ENCODE assay signal across 27 cellular contexts in genomic region chr3:171379281-171379680, GRCh38.
DNase-seq lines count a peak whose midpoint lies in the region; ATAC-seq and TF ChIP-seq lines count a peak whose summit lies in the region.
"Had no signal": no experiment of that assay in that cellular context is flagged by ENCODE, and none has a peak within 500 bp of the region (broad histone marks: within the 10 kb centered on the region; RNA-seq: fewer than 3 reads in every experiment).

No MANE protein-coding gene starts in this region.

- POLR2A ChIA-PET in OCI-LY7 (lab: Charles Lee): interaction anchor here (1.3 kb wide), 1 partner anchor 11 kb away, joined by 6 read pairs; no protein-coding TSS in a partner anchor

- no peak overlapping the region for H2BK5ac ChIP-seq in mesendoderm (ENCODE audit: low read length)

- H3K4ac ChIP-seq in mesendoderm (ENCODE audit: low read depth, low read length): no peak overlapping the region

- H3K4me2 ChIP-seq in mesendoderm (ENCODE audit: low read length): no peak overlapping the region
- no peak overlapping the region for H3K4me2 ChIP-seq in OCI-LY7 (ENCODE audit: low read length)

- no peaks in the 10 kb centered on the region for H3K9me2 ChIP-seq in OCI-LY7 (ENCODE audit: insufficient read depth, low read length)

- H3K27ac ChIP-seq in mesendoderm (ENCODE audit: low read depth, low read length) (no peak overlapping the region), OCI-LY7 (ENCODE audit: low read depth, low read length, poor library complexity, severe bottlenecking) (no peak overlapping the region)
- H3K27ac ChIP-seq: brain microvascular endothelial cell had no signal

- H3K4me3 Mint-ChIP-seq in HFFc6: no peak overlapping the region; the same call in 1 of the 2 replicates
- no peak overlapping the region for H3K4me3 Mint-ChIP-seq in brain
- H3K4me3 Mint-ChIP-seq: activated T-cell treated with anti-CD3 and anti-CD28 coated beads, Interleukin-2, amount 50 U/mL, for 72 hours; nephron progenitor cell; stimulated activated naive B cell treated with anti-CD40 and anti-IgM and Interleukin-4, amounts not matched to agents 10 μg/mL and 1 μg/mL and 100 μg/mL, for 72 hours; T-helper 1 cell treated with Interleukin-12 subunit alpha and Interleukin-12 subunit beta and Interleukin-4 antibody, amounts not matched to agents 30 μg/mL and 1 μg/mL, for 36 hours had no signal

- H3K4me1 Mint-ChIP-seq in HFFc6 (ENCODE audit: low read depth): peaks cover 39% of the 10 kb centered on the region
- peaks cover 59% of the 10 kb centered on the region for H3K4me1 Mint-ChIP-seq in brain

- H3K56ac ChIP-seq in mesendoderm (ENCODE audit: low read length): no peak overlapping the region

- H3K27me3 Mint-ChIP-seq in HFFc6 (ENCODE audit: insufficient read depth) (peaks cover 2% of the 10 kb centered on the region; the same call in 1 of the 2 replicates), brain (no peaks in the 10 kb centered on the region)

- peaks cover 16% of the 10 kb centered on the region for H3K4me1 ChIP-seq in mesendoderm (ENCODE audit: control insufficient read depth, low read depth, low read length)
- H3K4me1 ChIP-seq in OCI-LY7 (ENCODE audit: insufficient read depth, low read length, poor library complexity, severe bottlenecking): no peaks in the 10 kb centered on the region

- H3K79me2 ChIP-seq in mesendoderm (ENCODE audit: control insufficient read depth, insufficient read depth, low read length) (no peaks in the 10 kb centered on the region), OCI-LY7 (ENCODE audit: insufficient read depth, low read depth, low read length) (no peaks in the 10 kb centered on the region)

- intact Hi-C loops in OCI-LY7 (cut with micrococcal nuclease; ENCODE audit: unreplicated experiment): no loop called here

- no peak overlapping the region for H3K23ac ChIP-seq in mesendoderm (ENCODE audit: low read length)

- no peak overlapping the region for H2BK120ac ChIP-seq in mesendoderm (ENCODE audit: low read depth, low read length)

- no peak overlapping the region for H2BK15ac ChIP-seq in mesendoderm (replicated peaks; ENCODE audit: low read depth)

- no peaks in the 10 kb centered on the region for H3K9me3 Mint-ChIP-seq in HFFc6
- no peaks in the 10 kb centered on the region for H3K9me3 Mint-ChIP-seq in brain
- H3K9me3 Mint-ChIP-seq: activated naive CD4-positive, alpha-beta T cell treated with anti-CD3 and anti-CD28 coated beads, Interleukin-2, amount 50 U/mL, for 72 hours; activated T-cell treated with anti-CD3 and anti-CD28 coated beads, Interleukin-2, amount 50 U/mL, for 72 hours; stimulated activated naive B cell treated with anti-CD40 and anti-IgM and Interleukin-4, amounts not matched to agents 10 μg/mL and 1 μg/mL and 100 μg/mL, for 72 hours; T-helper 1 cell treated with Interleukin-12 subunit alpha and Interleukin-12 subunit beta and Interleukin-4 antibody, amounts not matched to agents 30 μg/mL and 1 μg/mL, for 36 hours had no signal

- no TSS peak for BruUV-seq in OCI-LY7 (replicated peaks; lab: Mats Ljungman, UMichigan)

- no peaks in the 10 kb centered on the region for H3K27me3 ChIP-seq in mesendoderm (ENCODE audit: insufficient read depth, low read length, poor library complexity)
- H3K27me3 ChIP-seq: brain microvascular endothelial cell had no signal

- no peak for ATAC-seq in esophagus mucosa
- ATAC-seq: activated naive CD4-positive, alpha-beta T cell treated with anti-CD3 and anti-CD28 coated beads, Interleukin-2, amount 50 U/mL, for 72 hours; activated T-cell treated with anti-CD3 and anti-CD28 coated beads, Interleukin-2, amount 50 U/mL, for 72 hours; right cardiac atrium; stimulated activated naive B cell treated with anti-CD40 and anti-IgM and Interleukin-4, amounts not matched to agents 10 μg/mL and 1 μg/mL and 100 μg/mL, for 72 hours had no signal

- H3K4me3 ChIP-seq in AG10803 (ENCODE audit: low read length): no peak overlapping the region
- H3K4me3 ChIP-seq in mesendoderm (ENCODE audit: low read length): no peak overlapping the region
- H3K4me3 ChIP-seq in OCI-LY7 (ENCODE audit: low read depth, low read length, poor library complexity, severe bottlenecking): no peak overlapping the region
- H3K4me3 ChIP-seq: lung had no signal

- H4K8ac ChIP-seq in mesendoderm (ENCODE audit: low read depth, low read length): no peak overlapping the region

- H4K5ac ChIP-seq in mesendoderm (ENCODE audit: low read length): no peak overlapping the region

- CTCF ChIA-PET in OCI-LY7 (lab: Charles Lee; ENCODE audit: unreplicated experiment): no interaction called here

- H3K79me1 ChIP-seq in mesendoderm (ENCODE audit: low read length): no peaks in the 10 kb centered on the region

- H3K9ac ChIP-seq in mesendoderm (ENCODE audit: low read length): no peak overlapping the region

- TF ChIP-seq CTCF in AG10803 (conservative IDR thresholded peaks at IDR 0.05; ENCODE audit: low read length): no peak
- TF ChIP-seq CTCF in HFFc6 (IDR thresholded peaks at IDR 0.05): no peak
- no peak for TF ChIP-seq CTCF in brain (conservative IDR thresholded peaks at IDR 0.05)
- TF ChIP-seq CTCF in OCI-LY7 (conservative IDR thresholded peaks at IDR 0.05; ENCODE audit: low read length): no peak

- H3K18ac ChIP-seq in mesendoderm (ENCODE audit: low read length): no peak overlapping the region

- H2AK5ac ChIP-seq in mesendoderm (ENCODE audit: low read length): no peak overlapping the region

- no peaks in the 10 kb centered on the region for H4K20me1 ChIP-seq in OCI-LY7 (ENCODE audit: insufficient read depth, low read length)

- H3K27ac Mint-ChIP-seq in HFFc6 (no peak overlapping the region), brain (peak overlapping the region in 4 of 5 experiments; percentile 19 to 65 (median 62))
- H3K27ac Mint-ChIP-seq: activated naive CD4-positive, alpha-beta T cell treated with anti-CD3 and anti-CD28 coated beads, Interleukin-2, amount 50 U/mL, for 72 hours; activated T-cell treated with anti-CD3 and anti-CD28 coated beads, Interleukin-2, amount 50 U/mL, for 72 hours; nephron progenitor cell; stimulated activated naive B cell treated with anti-CD40 and anti-IgM and Interleukin-4, amounts not matched to agents 10 μg/mL and 1 μg/mL and 100 μg/mL, for 72 hours; T-helper 1 cell treated with Interleukin-12 subunit alpha and Interleukin-12 subunit beta and Interleukin-4 antibody, amounts not matched to agents 30 μg/mL and 1 μg/mL, for 36 hours had no signal

- no peak overlapping the region for H2AFZ ChIP-seq in OCI-LY7 (ENCODE audit: low read length)

- H3K36me3 Mint-ChIP-seq in HFFc6 (ENCODE audit: low read depth) (0 out of 2 replicates have a peak, but pooled peaks cover 3% of the 10 kb centered on the region), brain (no peaks in the 10 kb centered on the region)
- H3K36me3 Mint-ChIP-seq: stimulated activated naive B cell treated with anti-CD40 and anti-IgM and Interleukin-4, amounts not matched to agents 10 μg/mL and 1 μg/mL and 100 μg/mL, for 72 hours had no signal

- H3K36me3 ChIP-seq in mesendoderm (ENCODE audit: control insufficient read depth, insufficient read depth, low read length) (no peaks in the 10 kb centered on the region), OCI-LY7 (ENCODE audit: insufficient read depth, low read length) (no peaks in the 10 kb centered on the region)

- H3K9me3 ChIP-seq in OCI-LY7 (ENCODE audit: low read length): no peaks in the 10 kb centered on the region

- peak; percentile 67 for DNase-seq in AG10803 (ENCODE audit: low read depth)
- peak; percentile 23 for DNase-seq in HFFc6
- DNase-seq in mesendoderm: peak; percentile 39
- no peak for DNase-seq in superior temporal gyrus (ENCODE audit: extremely low spot score)
- no peak for DNase-seq in stimulated activated naive CD4-positive, alpha-beta T cell treated with Interleukin-2 at 50 U/mL for 16 hours (lab: John Stamatoyannopoulos, UW)
- DNase-seq in OCI-LY7 (ENCODE audit: low spot score): no peak
- DNase-seq: activated CD4-positive, CD25-positive, alpha-beta regulatory T cell; activated CD8-positive, alpha-beta memory T cell treated with anti-CD3 and anti-CD28 coated beads for 24 hours; activated T-cell treated with anti-CD3 and anti-CD28 coated beads, Interleukin-2, amount 50 U/mL, for 72 hours; brain microvascular endothelial cell; COR-L47; erythroblast; H7; head of caudate nucleus; KG1; NCI-H1092 treated with DMSO at 0.1 percent for 48 hours; NCI-H2081 treated with DMSO at 0.1 percent for 48 hours; NCI-H524; nephron progenitor cell; right cardiac atrium; SHP77 treated with DMSO at 0.1 percent for 48 hours; stimulated activated naive B cell treated with anti-CD40 and anti-IgM and Interleukin-4, amounts not matched to agents 10 μg/mL and 1 μg/mL and 100 μg/mL, for 72 hours had no signal

- WGBS in mesendoderm (ENCODE audit: extremely low coverage, insufficient coverage, low lambda C conversion rate): no CpG with 5 or more reads among the region's 1 CpG

Comparison
In these comparisons a context has a peak if more than half of its experiments do, and no peak if none do; other contexts are left out.
1. DNase-seq: peak in AG10803 (single experiment), HFFc6 (single experiment) and mesendoderm (single experiment); none in superior temporal gyrus (single experiment), stimulated activated naive CD4-positive, alpha-beta T cell treated with Interleukin-2 at 50 U/mL for 16 hours (single experiment) and OCI-LY7 (single experiment).